ENCODE assay signal across 21 cellular contexts in genomic region chr15:69156726-69157381, GRCh38. TPM values are rescaled to one million over a fixed set of nuclear protein-coding genes. Genes with fewer than 3 reads are reported as not detected.
DNase-seq lines count a peak whose midpoint lies in the region; ATAC-seq and TF ChIP-seq lines count a peak whose summit lies in the region.
"Had no signal": no experiment of that assay in that cellular context is flagged by ENCODE, and none has a peak within 500 bp of the region (broad histone marks: within the 10 kb centered on the region; RNA-seq: fewer than 3 reads in every experiment).

No MANE protein-coding gene starts in this region.

- ATAC-seq in left ventricle myocardium superior, result no peak
- ATAC-seq: body of pancreas, right lobe of liver had no signal

- TF ChIP-seq CTCF in neural crest cell (conservative IDR thresholded peaks at IDR 0.05), result no peak

- H3K4me3 Mint-ChIP-seq in neural crest cell, result peak overlapping the region; percentile 10
- H3K4me3 Mint-ChIP-seq: activated naive CD8-positive, alpha-beta T cell; activated T-helper 1 cell treated with anti-CD3 and anti-CD28 coated beads, Interleukin-12 subunit alpha, Interleukin-12 subunit beta, Interleukin-2, Interleukin-4 antibody, amounts not matched to agents 30 ng/mL and 10 ng/mL and 1 ng/mL, durations not matched to agents 14 hours and 24 hours and 36 hours had no signal

- intact Hi-C loops in left ventricle myocardium superior (cut with micrococcal nuclease), result no loop called here

- peaks cover 14% of the 10 kb centered on the region for H3K4me1 Mint-ChIP-seq in neural crest cell

- H3K27me3 Mint-ChIP-seq in neural crest cell (ENCODE audit: low read depth), result peaks cover 3% of the 10 kb centered on the region

- no peaks in the 10 kb centered on the region for H3K36me3 Mint-ChIP-seq in neural crest cell (ENCODE audit: low read depth)
- H3K36me3 Mint-ChIP-seq: activated naive CD8-positive, alpha-beta T cell; IgD-negative memory B cell had no signal

- H3K27ac Mint-ChIP-seq in neural crest cell (ENCODE audit: unreplicated experiment), result no peak overlapping the region
- H3K27ac Mint-ChIP-seq: activated naive CD8-positive, alpha-beta T cell; activated T-helper 1 cell treated with anti-CD3 and anti-CD28 coated beads, Interleukin-12 subunit alpha, Interleukin-12 subunit beta, Interleukin-2, Interleukin-4 antibody, amounts not matched to agents 30 ng/mL and 10 ng/mL and 1 ng/mL, durations not matched to agents 14 hours and 24 hours and 36 hours had no signal

- H3K9me3 Mint-ChIP-seq in neural crest cell, result no peaks in the 10 kb centered on the region
- H3K9me3 Mint-ChIP-seq: activated T-helper 1 cell treated with anti-CD3 and anti-CD28 coated beads, Interleukin-12 subunit alpha, Interleukin-12 subunit beta, Interleukin-2, Interleukin-4 antibody, amounts not matched to agents 30 ng/mL and 10 ng/mL and 1 ng/mL, durations not matched to agents 14 hours and 24 hours and 36 hours; IgD-negative memory B cell had no signal

- peak; percentile 72 for DNase-seq in DMS79 (lab: John Stamatoyannopoulos, UW)
- DNase-seq in NCI-H2171 (lab: John Stamatoyannopoulos, UW), result peak; percentile 92
- peak; percentile 99 for DNase-seq in cerebellar cortex (ENCODE audit: low spot score)
- no peak for DNase-seq in neural crest cell (ENCODE audit: low read depth, low spot score)
- no peak for DNase-seq in NCI-H774 (lab: John Stamatoyannopoulos, UW)
- DNase-seq in occipital lobe (lab: John Stamatoyannopoulos, UW), result no peak
- DNase-seq in NCI-H1436 (lab: John Stamatoyannopoulos, UW), result no peak
- no peak for DNase-seq in left ventricle myocardium superior
- DNase-seq: ACHN; activated CD4-positive, alpha-beta T cell treated with anti-CD3 and anti-CD28 coated beads for 4 hours; body of pancreas; GF-D8; islet precursor cell; MG63; NCI-H1417 treated with DMSO at 0.1 percent for 48 hours; NCI-H526; right lobe of liver; SHP77 treated with DMSO at 0.1 percent for 48 hours had no signal

RNA-seq across cellular contexts. Expression of gene GLCE, which starts 3.6 kb away (rescaled TPM):
- total RNA-seq in neural crest cell (16.1 and 17.8 TPM in 2 replicates), occipital lobe (76.4 TPM), left ventricle myocardium superior (8.4 TPM)

Comparison
In these comparisons a context has a peak if more than half of its experiments do, and no peak if none do; other contexts are left out.
1. DNase-seq: peak in DMS79 (single experiment), NCI-H2171 (single experiment) and cerebellar cortex (single experiment); none in neural crest cell (single experiment), NCI-H774 (single experiment), occipital lobe (single experiment), NCI-H1436 (single experiment) and left ventricle myocardium superior (single experiment).